ENCODE assay signal across 8 cellular contexts in genomic region chr16:19555938-19556778, GRCh38. TPM values are rescaled to one million over a fixed set of nuclear protein-coding genes. Genes with fewer than 3 reads are reported as not detected.
DNase-seq lines count a peak whose midpoint lies in the region; ATAC-seq and TF ChIP-seq lines count a peak whose summit lies in the region.

No MANE protein-coding gene starts in this region.

- H2AFZ ChIP-seq in trophoblast cell (ENCODE audit: insufficient read depth, low read length, poor library complexity): peak overlapping the region; percentile 70

- peak overlapping the region; percentile 64 for H4K91ac ChIP-seq in trophoblast cell (ENCODE audit: low read depth, low read length)

- no CpG with 5 or more reads among the region's 19 CpGs for WGBS in trophoblast cell (ENCODE audit: extremely low coverage, insufficient coverage, insufficient read length)

- peak overlapping the region; percentile 12 for H2BK120ac ChIP-seq in trophoblast cell (ENCODE audit: insufficient read depth, low read length, poor library complexity)

- H3K9me3 Mint-ChIP-seq in activated CD4-positive, alpha-beta memory T cell treated with anti-CD3 and anti-CD28 coated beads, Interleukin-2, amount 10 ng/mL, durations not matched to agents 7 days and 5 days: no peaks in the 10 kb centered on the region

- H3K27ac ChIP-seq in DOHH2 (ENCODE audit: low read depth, low read length) (no peak overlapping the region), trophoblast cell (ENCODE audit: low read depth, low read length) (peak overlapping the region; percentile 46)

- H3K27me3 ChIP-seq in DOHH2 (ENCODE audit: control insufficient read depth, low read length) (no peaks in the 10 kb centered on the region), trophoblast cell (ENCODE audit: insufficient read depth, low read length) (no peaks in the 10 kb centered on the region)

- H3K79me1 ChIP-seq in trophoblast cell (ENCODE audit: low read length): peaks cover 4% of the 10 kb centered on the region

- ATAC-seq in GM21825 (IDR thresholded peaks at IDR 0.05; ENCODE audit: unreplicated experiment) (no peak), GM19463 (IDR thresholded peaks at IDR 0.05; ENCODE audit: unreplicated experiment) (no peak)

- peak overlapping the region; percentile 10 for H3K14ac ChIP-seq in trophoblast cell (ENCODE audit: low read length)

- H3K79me2 ChIP-seq in DOHH2 (ENCODE audit: control insufficient read depth, low read length) (peaks cover 3% of the 10 kb centered on the region; the same call in 1 of the 2 replicates), trophoblast cell (ENCODE audit: control insufficient read depth, insufficient read depth, low read length, poor library complexity) (no peaks in the 10 kb centered on the region)

- no peak overlapping the region for H2BK12ac ChIP-seq in trophoblast cell (ENCODE audit: low read length)

- H3K4me1 Mint-ChIP-seq in activated CD4-positive, alpha-beta memory T cell treated with anti-CD3 and anti-CD28 coated beads, Interleukin-2, amount 10 ng/mL, durations not matched to agents 7 days and 5 days: peaks cover 24% of the 10 kb centered on the region

- no peaks in the 10 kb centered on the region for H3K27me3 Mint-ChIP-seq in activated CD4-positive, alpha-beta memory T cell treated with anti-CD3 and anti-CD28 coated beads, Interleukin-2, amount 10 ng/mL, durations not matched to agents 7 days and 5 days

- peaks cover 12% of the 10 kb centered on the region for H3K36me3 Mint-ChIP-seq in activated CD4-positive, alpha-beta memory T cell treated with anti-CD3 and anti-CD28 coated beads, Interleukin-2, amount 10 ng/mL, durations not matched to agents 7 days and 5 days (ENCODE audit: low read depth)

- H3K9me3 ChIP-seq in DOHH2 (ENCODE audit: control insufficient read depth, insufficient read depth, low read length): no peaks in the 10 kb centered on the region
- H3K9me3 ChIP-seq in trophoblast cell (ENCODE audit: insufficient read depth, low read depth, low read length): no peaks in the 10 kb centered on the region

- peak overlapping the region; percentile 87 for H3K9ac ChIP-seq in trophoblast cell (ENCODE audit: low read length)

- H2AK5ac ChIP-seq in trophoblast cell (ENCODE audit: low read length): peak overlapping the region; percentile 13

- H3K23ac ChIP-seq in trophoblast cell (ENCODE audit: low read length): no peak overlapping the region

- peak overlapping the region; percentile 26 for H4K12ac ChIP-seq in trophoblast cell (ENCODE audit: low read depth, low read length)

- H4K20me1 ChIP-seq in DOHH2 (ENCODE audit: control insufficient read depth, insufficient read depth, low read depth, low read length): peaks cover 2% of the 10 kb centered on the region; the same call in 1 of the 2 replicates

- H3K36me3 ChIP-seq in DOHH2 (ENCODE audit: control insufficient read depth, low read length) (peaks cover 17% of the 10 kb centered on the region), trophoblast cell (ENCODE audit: control insufficient read depth in 1 of 2, insufficient read depth in 2 of 2, low read length in 2 of 2) (no peaks in the 10 kb centered on the region)

- peak overlapping the region; percentile 53 for H4K8ac ChIP-seq in trophoblast cell (ENCODE audit: low read depth, low read length)

- CTCF ChIA-PET in activated CD4-positive, alpha-beta memory T cell treated with anti-CD3 and anti-CD28 coated beads, Interleukin-2, amount 10 ng/mL, durations not matched to agents 7 days and 5 days (lab: Charles Lee): interaction anchor here (0.7 to 3.5 kb wide), 30 partner anchors 11 to 1319 kb away, joined by 3 to 30 read pairs (median 8); partner anchors contain the start of genes CCP110, COQ7, GDE1 and THUMPD1

- no peaks in the 10 kb centered on the region for H3K9me2 ChIP-seq in DOHH2 (replicated peaks; ENCODE audit: control insufficient read depth, low read length)

- peak; percentile 82 for DNase-seq in Jurkat, Clone E6-1 (ENCODE audit: low read depth, low spot score)
- peak; percentile 39 for DNase-seq in activated CD4-positive, alpha-beta memory T cell treated with anti-CD3 and anti-CD28 coated beads, Interleukin-2, amount 10 ng/mL, durations not matched to agents 7 days and 5 days
- peak; percentile 30 for DNase-seq in fibroblast of the aortic adventitia (ENCODE audit: low read depth)
- peak; percentile 77 to 82 for DNase-seq in trophoblast cell
- DNase-seq in LoVo (ENCODE audit: low spot score): no peak

- POLR2A ChIA-PET in activated CD4-positive, alpha-beta memory T cell treated with anti-CD3 and anti-CD28 coated beads, Interleukin-2, amount 10 ng/mL, durations not matched to agents 7 days and 5 days (lab: Charles Lee): interaction anchor here (0.8 to 6.2 kb wide), 20 partner anchors 8 to 766 kb away, joined by 3 to 103 read pairs (median 4); partner anchors contain the start of genes ARL6IP1, CCP110, COQ7 and GDE1

- peak overlapping the region; percentile 12 for H3K18ac ChIP-seq in trophoblast cell (ENCODE audit: low read length)

- H3K4me1 ChIP-seq in DOHH2 (ENCODE audit: control insufficient read depth, low read length): peaks cover 18% of the 10 kb centered on the region
- H3K4me1 ChIP-seq in trophoblast cell (ENCODE audit: control insufficient read depth in 1 of 2, insufficient read depth in 2 of 2, low read length in 2 of 2): peaks cover 3 to 7% of the 10 kb centered on the region in 2 experiments

- H3K4me3 ChIP-seq in DOHH2 (ENCODE audit: low read length) (peak overlapping the region; percentile 87), fibroblast of the aortic adventitia (ENCODE audit: low read depth, low read length) (peak overlapping the region; percentile 87), trophoblast cell (ENCODE audit: low read depth, low read length) (peak overlapping the region; percentile 82)
- peak overlapping the region; percentile 85 for H3K4me3 ChIP-seq in Jurkat, Clone E6-1 (ENCODE audit: low read length)

- H3K27ac Mint-ChIP-seq in activated CD4-positive, alpha-beta memory T cell treated with anti-CD3 and anti-CD28 coated beads, Interleukin-2, amount 10 ng/mL, durations not matched to agents 7 days and 5 days: peak overlapping the region; percentile 89

- H3K4me2 ChIP-seq in DOHH2 (ENCODE audit: low read length) (peak overlapping the region; percentile 91), trophoblast cell (ENCODE audit: low read length) (peak overlapping the region; percentile 64)

- H2BK5ac ChIP-seq in trophoblast cell (ENCODE audit: low read depth, low read length, poor library complexity): peak overlapping the region; percentile 2

- peak overlapping the region; percentile 55 for H3K4ac ChIP-seq in trophoblast cell (ENCODE audit: low read depth, low read length)

- peak overlapping the region; percentile 86 for H3K4me3 Mint-ChIP-seq in activated CD4-positive, alpha-beta memory T cell treated with anti-CD3 and anti-CD28 coated beads, Interleukin-2, amount 10 ng/mL, durations not matched to agents 7 days and 5 days

- TF ChIP-seq CTCF in DOHH2 (IDR thresholded peaks at IDR 0.05; ENCODE audit: low read depth, low read length, poor library complexity, severe bottlenecking): peak; percentile 13
- peak; percentile 29 for TF ChIP-seq CTCF in fibroblast of the aortic adventitia (IDR thresholded peaks at IDR 0.05; ENCODE audit: insufficient read depth, low read length)

- peaks cover 20% of the 10 kb centered on the region for H3F3A ChIP-seq in DOHH2 (ENCODE audit: control insufficient read depth, insufficient read depth)

RNA-seq across cellular contexts. Expression of gene VPS35L, which starts 0.7 kb away (rescaled TPM):
- 10.8 TPM for polyA plus RNA-seq in Jurkat, Clone E6-1 (2012; ENCODE audit: insufficient read depth, insufficient read length)
- 10 to 100 TPM; 48.7 to 55.4 TPM for total RNA-seq in activated CD4-positive, alpha-beta memory T cell treated with anti-CD3 and anti-CD28 coated beads, Interleukin-2, amount 10 ng/mL, durations not matched to agents 7 days and 5 days
- 67.1 and 67.7 TPM in 2 replicates for total RNA-seq in fibroblast of the aortic adventitia (ENCODE audit: low replicate concordance)
- 36.5 and 40.2 TPM in 2 replicates for polyA plus RNA-seq in trophoblast cell (2013)

RNA-seq across cellular contexts. Expression of gene CCP110, which starts 32.4 kb away (rescaled TPM):
- polyA plus RNA-seq in Jurkat, Clone E6-1 (2012; ENCODE audit: insufficient read depth, insufficient read length): 35.3 TPM
- total RNA-seq in activated CD4-positive, alpha-beta memory T cell treated with anti-CD3 and anti-CD28 coated beads, Interleukin-2, amount 10 ng/mL, durations not matched to agents 7 days and 5 days: 10 to 100 TPM; 44.7 to 50.9 TPM
- total RNA-seq in fibroblast of the aortic adventitia (ENCODE audit: low replicate concordance): 6.5 and 23.3 TPM in 2 replicates
- 5.9 and 6.5 TPM in 2 replicates for polyA plus RNA-seq in trophoblast cell (2013)

RNA-seq across cellular contexts. Expression of gene GDE1, which starts 34.3 kb away (rescaled TPM):
- 52.0 TPM for polyA plus RNA-seq in Jurkat, Clone E6-1 (2012; ENCODE audit: insufficient read depth, insufficient read length)
- 10 to 100 TPM; 54.6 to 55.4 TPM for total RNA-seq in activated CD4-positive, alpha-beta memory T cell treated with anti-CD3 and anti-CD28 coated beads, Interleukin-2, amount 10 ng/mL, durations not matched to agents 7 days and 5 days
- 34.3 and 59.9 TPM in 2 replicates for total RNA-seq in fibroblast of the aortic adventitia (ENCODE audit: low replicate concordance)
- polyA plus RNA-seq in trophoblast cell (2013): 55.3 and 55.7 TPM in 2 replicates
